Comparison of ENCODE assay signal across 25 cellular contexts in the genomic region with DNA sequence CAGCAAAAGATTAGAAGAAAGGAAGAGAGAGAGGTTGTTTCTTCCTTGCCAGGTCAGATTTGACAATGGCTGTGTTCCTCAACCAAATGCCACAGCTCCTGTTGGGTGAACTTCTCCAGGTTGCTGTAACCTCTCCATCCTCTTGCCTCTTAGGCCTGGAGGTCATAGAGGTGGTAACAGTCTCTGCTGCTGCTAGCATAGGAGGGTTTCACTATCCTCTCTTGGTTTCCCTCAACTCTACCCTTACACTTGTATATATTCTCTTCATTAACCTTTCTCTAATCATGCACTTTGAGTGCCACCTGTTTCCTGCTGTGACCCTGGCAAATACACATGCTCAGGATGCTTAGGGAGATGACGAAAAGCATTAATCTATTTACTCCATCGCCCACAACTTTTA.
DNase-seq lines count a peak whose midpoint lies in the region; ATAC-seq and TF ChIP-seq lines count a peak whose summit lies in the region.
"Had no signal": no experiment of that assay in that cellular context is flagged by ENCODE, and none has a peak within 500 bp of the region (broad histone marks: within the 10 kb centered on the region; RNA-seq: fewer than 3 reads in every experiment).

No MANE protein-coding gene starts in this region.

- H3K4me3 ChIP-seq in GM23338 = no peak overlapping the region
- H3K4me3 ChIP-seq: SJCRH30 had no signal

- H3K27me3 ChIP-seq in GM23338 (ENCODE audit: insufficient read depth) = no peaks in the 10 kb centered on the region
- H3K27me3 ChIP-seq: SJCRH30 had no signal

- peaks cover 11% of the 10 kb centered on the region for H3K4me1 ChIP-seq in GM23338 (ENCODE audit: insufficient read depth)

- no peak overlapping the region for H3K27ac Mint-ChIP-seq in GM23338
- H3K27ac Mint-ChIP-seq in stimulated activated naive CD8-positive, alpha-beta T cell treated with anti-CD3 and anti-CD28 coated beads, Interleukin-15, Interleukin-2, amounts not matched to agents 100 ng/mL and 50 ng/mL, for 24 hours = peak overlapping the region; percentile 43
- H3K27ac Mint-ChIP-seq: CD8-positive, alpha-beta T cell had no signal

- peaks cover 5% of the 10 kb centered on the region; the same call in 1 of the 2 replicates for H3K9me2 ChIP-seq in GM23338 (ENCODE audit: insufficient read depth)

- H3K36me3 ChIP-seq in GM23338 (ENCODE audit: insufficient read depth) = no peaks in the 10 kb centered on the region
- H3K36me3 ChIP-seq: SJCRH30 had no signal

- no peaks in the 10 kb centered on the region for H3F3A ChIP-seq in GM23338 (replicated peaks; ENCODE audit: low read depth)

- no peaks in the 10 kb centered on the region for H3K36me3 Mint-ChIP-seq in GM23338 (ENCODE audit: low read depth)
- no peaks in the 10 kb centered on the region for H3K36me3 Mint-ChIP-seq in stimulated activated naive CD8-positive, alpha-beta T cell treated with anti-CD3 and anti-CD28 coated beads, Interleukin-15, Interleukin-2, amounts not matched to agents 100 ng/mL and 50 ng/mL, for 24 hours (ENCODE audit: low read depth)
- H3K36me3 Mint-ChIP-seq: CD8-positive, alpha-beta T cell had no signal

- DNase-seq in GM23338 (ENCODE audit: low spot score) (no peak), NCI-H2107 treated with DMSO at 0.1 percent for 48 hours (lab: John Stamatoyannopoulos, UW; ENCODE audit: unreplicated experiment) (no peak), NCI-H2081 (lab: John Stamatoyannopoulos, UW) (no peak)
- DNase-seq in stimulated activated CD4-positive, alpha-beta T cell treated with anti-CD3 and anti-CD28 coated beads, Interleukin-4, amount 100 ng/mL, for 4 hours = no peak
- DNase-seq: AML-193; C1 segment of cervical spinal cord; Calu3; CD8-positive, alpha-beta T cell; DMS153; H7; KBM-7; MM.1S; NCI-H1048; NCI-H1417 treated with DMSO at 0.1 percent for 48 hours; NCI-H187; NCI-H2107; NCI-H2227 treated with DMSO at 0.1 percent for 48 hours; NCI-H524; NCI-H774; OCI-M1; SJCRH30; T-helper 1 cell had no signal

- no peaks in the 10 kb centered on the region for H3K79me2 ChIP-seq in GM23338 (replicated peaks; ENCODE audit: insufficient read depth)

- H3K27me3 Mint-ChIP-seq in GM23338 (ENCODE audit: insufficient read depth, low read depth, poor library complexity) = no peaks in the 10 kb centered on the region
- no peaks in the 10 kb centered on the region for H3K27me3 Mint-ChIP-seq in stimulated activated naive CD8-positive, alpha-beta T cell treated with anti-CD3 and anti-CD28 coated beads, Interleukin-15, Interleukin-2, amounts not matched to agents 100 ng/mL and 50 ng/mL, for 24 hours

- no peak for TF ChIP-seq CTCF in GM23338 (conservative IDR thresholded peaks at IDR 0.05; ENCODE audit: low read depth in 2 of 2)

- H3K4me1 Mint-ChIP-seq in GM23338 = peaks cover 13% of the 10 kb centered on the region
- H3K4me1 Mint-ChIP-seq in stimulated activated naive CD8-positive, alpha-beta T cell treated with anti-CD3 and anti-CD28 coated beads, Interleukin-15, Interleukin-2, amounts not matched to agents 100 ng/mL and 50 ng/mL, for 24 hours (ENCODE audit: low read depth) = peaks cover 46% of the 10 kb centered on the region

- peak overlapping the region; percentile 84; the same call in 1 of the 2 replicates for H2AFZ ChIP-seq in GM23338

- H3K4me3 Mint-ChIP-seq in GM23338 = no peak overlapping the region
- H3K4me3 Mint-ChIP-seq in stimulated activated naive CD8-positive, alpha-beta T cell treated with anti-CD3 and anti-CD28 coated beads, Interleukin-15, Interleukin-2, amounts not matched to agents 100 ng/mL and 50 ng/mL, for 24 hours = no peak overlapping the region
- H3K4me3 Mint-ChIP-seq: CD8-positive, alpha-beta T cell had no signal

- H3K27ac ChIP-seq in GM23338 (ENCODE audit: low read depth) = no peak overlapping the region
- H3K27ac ChIP-seq: SJCRH30 had no signal

- H3K4me2 ChIP-seq in GM23338 = no peak overlapping the region

- peak; percentile 38 for ATAC-seq in GM18858 (IDR thresholded peaks at IDR 0.05; ENCODE audit: unreplicated experiment)
- no peak for ATAC-seq in GM23338
- ATAC-seq in HG03432 (IDR thresholded peaks at IDR 0.05; ENCODE audit: unreplicated experiment) = peak; percentile 74
- ATAC-seq: CD8-positive, alpha-beta T cell had no signal

- H3K9me3 Mint-ChIP-seq in GM23338 = no peaks in the 10 kb centered on the region
- peaks cover 6% of the 10 kb centered on the region for H3K9me3 Mint-ChIP-seq in stimulated activated naive CD8-positive, alpha-beta T cell treated with anti-CD3 and anti-CD28 coated beads, Interleukin-15, Interleukin-2, amounts not matched to agents 100 ng/mL and 50 ng/mL, for 24 hours
- H3K9me3 Mint-ChIP-seq: CD8-positive, alpha-beta T cell had no signal

- no peaks in the 10 kb centered on the region for H4K20me1 ChIP-seq in GM23338 (replicated peaks; ENCODE audit: insufficient read depth)

TF ChIP-seq in GM23338, 12 proteins besides CTCF, POLR2A, EP300 and RAD21 (continues in another document):
- no peak for TF ChIP-seq POLR2AphosphoS5 (IDR thresholded peaks at IDR 0.05; ENCODE audit: low read depth)
- TF ChIP-seq, protein P1, sequence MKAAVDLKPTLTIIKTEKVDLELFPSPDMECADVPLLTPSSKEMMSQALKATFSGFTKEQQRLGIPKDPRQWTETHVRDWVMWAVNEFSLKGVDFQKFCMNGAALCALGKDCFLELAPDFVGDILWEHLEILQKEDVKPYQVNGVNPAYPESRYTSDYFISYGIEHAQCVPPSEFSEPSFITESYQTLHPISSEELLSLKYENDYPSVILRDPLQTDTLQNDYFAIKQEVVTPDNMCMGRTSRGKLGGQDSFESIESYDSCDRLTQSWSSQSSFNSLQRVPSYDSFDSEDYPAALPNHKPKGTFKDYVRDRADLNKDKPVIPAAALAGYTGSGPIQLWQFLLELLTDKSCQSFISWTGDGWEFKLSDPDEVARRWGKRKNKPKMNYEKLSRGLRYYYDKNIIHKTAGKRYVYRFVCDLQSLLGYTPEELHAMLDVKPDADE (IDR thresholded peaks at IDR 0.05) = no peak
- no peak for TF ChIP-seq ZNF114 (CRISPR knock-in tag; IDR thresholded peaks at IDR 0.05)
- no peak for TF ChIP-seq CREB1 (CRISPR knock-in tag; IDR thresholded peaks at IDR 0.05; ENCODE audit: low read depth)
- TF ChIP-seq EZH2 (IDR thresholded peaks at IDR 0.05; ENCODE audit: low read depth, unreplicated experiment) = no peak
- no peak for TF ChIP-seq STAT1 (IDR thresholded peaks at IDR 0.05; ENCODE audit: unreplicated experiment)
- TF ChIP-seq REST (IDR thresholded peaks at IDR 0.05; ENCODE audit: unreplicated experiment) = no peak
- TF ChIP-seq JUNB (IDR thresholded peaks at IDR 0.05; ENCODE audit: unreplicated experiment) = no peak
- TF ChIP-seq NANOG (IDR thresholded peaks at IDR 0.05; ENCODE audit: borderline replicate concordance) = no peak
